In the genomic region with DNA sequence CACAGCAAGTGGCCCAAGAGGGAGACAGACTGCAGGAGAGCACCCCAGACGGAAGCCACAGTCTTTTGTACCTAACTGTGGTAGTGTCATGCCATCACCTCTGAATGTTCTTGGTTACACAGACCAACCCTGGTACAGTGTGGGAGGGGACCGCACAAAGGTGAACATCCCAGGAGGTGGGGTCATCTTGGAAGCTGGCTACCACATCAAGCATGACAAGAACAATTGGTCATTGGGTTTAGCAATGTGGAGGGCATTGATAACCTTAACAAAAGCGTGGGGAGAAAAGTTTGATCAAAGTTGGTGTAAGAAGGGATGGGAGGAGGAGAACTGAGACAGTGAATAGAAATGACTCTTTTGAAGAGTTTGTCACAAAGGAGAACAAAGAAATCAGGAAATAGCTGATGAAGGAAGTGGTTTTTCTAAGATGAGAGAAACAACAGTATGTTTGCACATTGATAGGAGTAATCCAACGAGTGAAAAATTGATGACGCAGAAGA, we compare ENCODE assay signal across 13 cellular contexts.
DNase-seq lines count a peak whose midpoint lies in the region; ATAC-seq and TF ChIP-seq lines count a peak whose summit lies in the region.
"Had no signal": no experiment of that assay in that cellular context is flagged by ENCODE, and none has a peak within 500 bp of the region (broad histone marks: within the 10 kb centered on the region; RNA-seq: fewer than 3 reads in every experiment).

No MANE protein-coding gene starts in this region.

- peaks cover 6% of the 10 kb centered on the region for H3K36me3 Mint-ChIP-seq in activated naive CD8-positive, alpha-beta T cell treated with anti-CD3 and anti-CD28 coated beads, Interleukin-2, amount 10 ng/mL, durations not matched to agents 7 days and 5 days
- H3K36me3 Mint-ChIP-seq in endothelial cell (ENCODE audit: low read depth, unreplicated experiment) = no peaks in the 10 kb centered on the region

- H3K27me3 Mint-ChIP-seq in activated naive CD8-positive, alpha-beta T cell treated with anti-CD3 and anti-CD28 coated beads, Interleukin-2, amount 10 ng/mL, durations not matched to agents 7 days and 5 days = no peaks in the 10 kb centered on the region
- no peaks in the 10 kb centered on the region for H3K27me3 Mint-ChIP-seq in endothelial cell (ENCODE audit: unreplicated experiment)

- peaks cover 54% of the 10 kb centered on the region for H3K4me1 Mint-ChIP-seq in activated naive CD8-positive, alpha-beta T cell treated with anti-CD3 and anti-CD28 coated beads, Interleukin-2, amount 10 ng/mL, durations not matched to agents 7 days and 5 days
- peaks cover 8% of the 10 kb centered on the region for H3K4me1 Mint-ChIP-seq in endothelial cell (ENCODE audit: unreplicated experiment)

- no peak overlapping the region for H3K27ac Mint-ChIP-seq in activated naive CD8-positive, alpha-beta T cell treated with anti-CD3 and anti-CD28 coated beads, Interleukin-2, amount 10 ng/mL, durations not matched to agents 7 days and 5 days
- H3K27ac Mint-ChIP-seq in endothelial cell (ENCODE audit: unreplicated experiment) = no peak overlapping the region
- H3K27ac Mint-ChIP-seq: nephron had no signal

- peak; percentile 88 for ATAC-seq in activated naive CD8-positive, alpha-beta T cell treated with anti-CD3 and anti-CD28 coated beads, Interleukin-2, amount 10 ng/mL, durations not matched to agents 7 days and 5 days (ENCODE audit: low read depth)
- ATAC-seq in GM21423 (IDR thresholded peaks at IDR 0.05; ENCODE audit: unreplicated experiment) = no peak

- no peak for TF ChIP-seq CTCF in endothelial cell (IDR thresholded peaks at IDR 0.05; ENCODE audit: unreplicated experiment)

- peak overlapping the region; percentile 19; the same call in 1 of the 2 replicates for H3K4me3 ChIP-seq in Jurkat, Clone E6-1 (ENCODE audit: low read length)
- H3K4me3 ChIP-seq: SJCRH30 had no signal

- POLR2A ChIA-PET in activated naive CD8-positive, alpha-beta T cell treated with anti-CD3 and anti-CD28 coated beads, Interleukin-2, amount 10 ng/mL, durations not matched to agents 7 days and 5 days (lab: Charles Lee) = interaction anchor here (0.7 to 1.7 kb wide), 5 partner anchors 9 to 306 kb away, joined by 3 to 5 read pairs (median 4); no protein-coding TSS in a partner anchor

- no peaks in the 10 kb centered on the region for H3K9me3 Mint-ChIP-seq in activated naive CD8-positive, alpha-beta T cell treated with anti-CD3 and anti-CD28 coated beads, Interleukin-2, amount 10 ng/mL, durations not matched to agents 7 days and 5 days
- H3K9me3 Mint-ChIP-seq in endothelial cell (ENCODE audit: unreplicated experiment) = no peaks in the 10 kb centered on the region
- H3K9me3 Mint-ChIP-seq: nephron had no signal

- peak; percentile 90 for DNase-seq in Jurkat, Clone E6-1 (ENCODE audit: low read depth, low spot score)
- peak; percentile 33 to 54 for DNase-seq in activated CD4-positive, alpha-beta T cell treated with anti-CD3 and anti-CD28 coated beads, Interleukin-2, amount 50 U/mL, for 48 hours
- peak; percentile 64 for DNase-seq in activated naive CD8-positive, alpha-beta T cell treated with anti-CD3 and anti-CD28 coated beads, Interleukin-2, amount 10 ng/mL, durations not matched to agents 7 days and 5 days
- DNase-seq in stimulated activated CD4-positive, alpha-beta T cell treated with anti-CD3 and anti-CD28 coated beads, TNF-alpha, amount 100 ng/mL, for 24 hours (ENCODE audit: low read depth in 3 of 3) = peak in 2 of 3 experiments; percentile 4 to 24
- DNase-seq in 8988T (no peak), endothelial cell (ENCODE audit: low spot score) (no peak), dermis blood vessel endothelial cell (no peak)
- DNase-seq: AML-193, kidney, NCI-H1417, SJCRH30 had no signal

- H3K4me3 Mint-ChIP-seq in activated naive CD8-positive, alpha-beta T cell treated with anti-CD3 and anti-CD28 coated beads, Interleukin-2, amount 10 ng/mL, durations not matched to agents 7 days and 5 days = no peak overlapping the region
- no peak overlapping the region for H3K4me3 Mint-ChIP-seq in endothelial cell (ENCODE audit: unreplicated experiment)
- H3K4me3 Mint-ChIP-seq: nephron had no signal

Comparison
In these comparisons a context has a peak if more than half of its experiments do, and no peak if none do; other contexts are left out.
1. DNase-seq: peak in Jurkat, Clone E6-1 (single experiment), activated CD4-positive, alpha-beta T cell treated with anti-CD3 and anti-CD28 coated beads, Interleukin-2, amount 50 U/mL, for 48 hours (2 of 2), activated naive CD8-positive, alpha-beta T cell treated with anti-CD3 and anti-CD28 coated beads, Interleukin-2, amount 10 ng/mL, durations not matched to agents 7 days and 5 days (single experiment) and stimulated activated CD4-positive, alpha-beta T cell treated with anti-CD3 and anti-CD28 coated beads, TNF-alpha, amount 100 ng/mL, for 24 hours (2 of 3); none in 8988T (single experiment), endothelial cell (single experiment) and dermis blood vessel endothelial cell (single experiment).